In genomic region chr3:31506515-31506914, GRCh38 we compare ENCODE assay signal across 1 cellular context.
TF ChIP-seq lines count a peak whose summit lies in the region.
"Not testable (repeated sequence)": the region's sequence is repeated elsewhere in the genome, so short reads cannot be mapped to it uniquely, and the experiment has no call there.

No MANE protein-coding gene starts in this region.

TF ChIP-seq in K562, 482 proteins besides CTCF, POLR2A, EP300 and RAD21:
- 0 out of 4 replicates have a peak, but pooled peaks of 1 of the 2 experiments have one; percentile 14 for TF ChIP-seq RCOR1 (IDR thresholded peaks at IDR 0.05; ENCODE audit: borderline replicate concordance in 1 of 2, low read depth in 2 of 2, low read length in 2 of 2)
- TF ChIP-seq C11orf30 (IDR thresholded peaks at IDR 0.05; ENCODE audit: low read depth) = peak; percentile 11; the same call in 1 of the 2 replicates
- TF ChIP-seq CTBP1 (IDR thresholded peaks at IDR 0.05; ENCODE audit: borderline replicate concordance) = peak; percentile 28; the same call in 1 of the 2 replicates
- TF ChIP-seq ELF4 (CRISPR knock-in tag; IDR thresholded peaks at IDR 0.05) = 0 out of 2 replicates have a peak, but pooled peaks have one; percentile 24
- peak; percentile 41 for TF ChIP-seq CBFA2T2 (conservative IDR thresholded peaks at IDR 0.05)
- 0 out of 4 replicates have a peak, but pooled peaks of 1 of the 2 experiments have one; percentile 15 for TF ChIP-seq MAZ (CRISPR knock-in tag; conservative IDR thresholded peaks at IDR 0.05 in 1 of 2, IDR thresholded peaks at IDR 0.05 in 1 of 2)
- TF ChIP-seq ZNF316 (IDR thresholded peaks at IDR 0.05) = 0 out of 2 replicates have a peak, but pooled peaks have one; percentile 14
- peak; percentile 69 for TF ChIP-seq ZBTB40 (IDR thresholded peaks at IDR 0.05)
- TF ChIP-seq ZBTB40 (CRISPR knock-in tag; IDR thresholded peaks at IDR 0.05) = not testable (repeated sequence)
- TF ChIP-seq ARID1B (IDR thresholded peaks at IDR 0.05) = peak; percentile 58; the same call in 1 of the 2 replicates
- peak; percentile 49; the same call in 1 of the 2 replicates for TF ChIP-seq TAL1 (IDR thresholded peaks at IDR 0.05)
- 0 out of 4 replicates have a peak, but pooled peaks of 1 of the 2 experiments have one; percentile 5 for TF ChIP-seq TEAD1 (CRISPR knock-in tag; IDR thresholded peaks at IDR 0.05)
- peak; percentile 58; the same call in 1 of the 2 replicates for TF ChIP-seq CBFA2T3 (IDR thresholded peaks at IDR 0.05)
TF ChIP-seq in K562: peak in this region for 12; not testable (repeated sequence) for 470.
